Comparison of ENCODE assay signal across 1 cellular context in genomic region chr2:96361751-96362150, GRCh38.
TF ChIP-seq lines count a peak whose summit lies in the region.

No MANE protein-coding gene starts in this region.

TF ChIP-seq in HepG2, 621 proteins besides CTCF, POLR2A, EP300 and RAD21:
- peak; percentile 21; the same call in 1 of the 2 replicates for TF ChIP-seq HNF4A (CRISPR knock-in tag; IDR thresholded peaks at IDR 0.05)
- 0 out of 2 replicates have a peak, but pooled peaks have one; percentile 50 for TF ChIP-seq SIX4 (CRISPR knock-in tag; IDR thresholded peaks at IDR 0.05)
- TF ChIP-seq, protein P1, sequence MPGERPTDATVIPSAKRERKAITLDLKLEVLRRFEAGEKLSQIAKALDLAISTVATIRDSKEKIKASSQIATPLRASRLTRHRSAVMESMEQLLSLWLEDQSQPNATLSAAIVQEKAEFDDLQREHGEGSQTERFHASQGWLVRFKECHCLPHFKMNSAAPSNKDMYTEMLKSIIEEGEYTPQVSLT (CRISPR knock-in tag; IDR thresholded peaks at IDR 0.05; ENCODE audit: borderline replicate concordance, low read depth), result no peak
- TF ChIP-seq ZNF121 (CRISPR knock-in tag; IDR thresholded peaks at IDR 0.05), result peak; percentile 75; the same call in 1 of the 2 replicates
- TF ChIP-seq SRY (CRISPR knock-in tag; IDR thresholded peaks at IDR 0.05), result no peak
- TF ChIP-seq, protein P2, sequence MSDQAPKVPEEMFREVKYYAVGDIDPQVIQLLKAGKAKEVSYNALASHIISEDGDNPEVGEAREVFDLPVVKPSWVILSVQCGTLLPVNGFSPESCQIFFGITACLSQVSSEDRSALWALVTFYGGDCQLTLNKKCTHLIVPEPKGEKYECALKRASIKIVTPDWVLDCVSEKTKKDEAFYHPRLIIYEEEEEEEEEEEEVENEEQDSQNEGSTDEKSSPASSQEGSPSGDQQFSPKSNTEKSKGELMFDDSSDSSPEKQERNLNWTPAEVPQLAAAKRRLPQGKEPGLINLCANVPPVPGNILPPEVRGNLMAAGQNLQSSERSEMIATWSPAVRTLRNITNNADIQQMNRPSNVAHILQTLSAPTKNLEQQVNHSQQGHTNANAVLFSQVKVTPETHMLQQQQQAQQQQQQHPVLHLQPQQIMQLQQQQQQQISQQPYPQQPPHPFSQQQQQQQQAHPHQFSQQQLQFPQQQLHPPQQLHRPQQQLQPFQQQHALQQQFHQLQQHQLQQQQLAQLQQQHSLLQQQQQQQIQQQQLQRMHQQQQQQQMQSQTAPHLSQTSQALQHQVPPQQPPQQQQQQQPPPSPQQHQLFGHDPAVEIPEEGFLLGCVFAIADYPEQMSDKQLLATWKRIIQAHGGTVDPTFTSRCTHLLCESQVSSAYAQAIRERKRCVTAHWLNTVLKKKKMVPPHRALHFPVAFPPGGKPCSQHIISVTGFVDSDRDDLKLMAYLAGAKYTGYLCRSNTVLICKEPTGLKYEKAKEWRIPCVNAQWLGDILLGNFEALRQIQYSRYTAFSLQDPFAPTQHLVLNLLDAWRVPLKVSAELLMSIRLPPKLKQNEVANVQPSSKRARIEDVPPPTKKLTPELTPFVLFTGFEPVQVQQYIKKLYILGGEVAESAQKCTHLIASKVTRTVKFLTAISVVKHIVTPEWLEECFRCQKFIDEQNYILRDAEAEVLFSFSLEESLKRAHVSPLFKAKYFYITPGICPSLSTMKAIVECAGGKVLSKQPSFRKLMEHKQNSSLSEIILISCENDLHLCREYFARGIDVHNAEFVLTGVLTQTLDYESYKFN (CRISPR knock-in tag; conservative IDR thresholded peaks at IDR 0.05), result peak; percentile 43
